ENCODE assay signal across 1 cellular context in the genomic region with DNA sequence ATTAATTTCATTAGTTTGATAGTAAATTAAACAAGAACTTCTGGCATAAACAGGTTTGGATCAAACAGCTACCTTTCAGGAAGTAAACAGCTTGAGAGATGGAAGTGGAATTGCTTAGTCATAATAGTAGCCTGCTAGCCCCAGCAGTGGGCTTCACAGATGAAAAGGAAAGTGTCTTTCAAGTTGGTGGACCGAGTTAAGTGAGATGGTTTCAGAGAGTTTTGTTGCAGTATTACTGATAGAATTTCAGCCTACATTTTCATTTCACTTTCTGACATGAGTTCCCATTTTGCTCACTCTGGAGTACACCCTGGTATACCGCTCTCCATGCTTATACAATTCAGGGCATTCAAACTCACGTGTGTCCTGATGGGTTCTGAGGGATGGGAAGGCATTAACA.
TF ChIP-seq lines count a peak whose summit lies in the region.

No MANE protein-coding gene starts in this region.

TF ChIP-seq in GM23338, 12 proteins besides CTCF, POLR2A, EP300 and RAD21 (continued from another document):
- TF ChIP-seq, protein P1, sequence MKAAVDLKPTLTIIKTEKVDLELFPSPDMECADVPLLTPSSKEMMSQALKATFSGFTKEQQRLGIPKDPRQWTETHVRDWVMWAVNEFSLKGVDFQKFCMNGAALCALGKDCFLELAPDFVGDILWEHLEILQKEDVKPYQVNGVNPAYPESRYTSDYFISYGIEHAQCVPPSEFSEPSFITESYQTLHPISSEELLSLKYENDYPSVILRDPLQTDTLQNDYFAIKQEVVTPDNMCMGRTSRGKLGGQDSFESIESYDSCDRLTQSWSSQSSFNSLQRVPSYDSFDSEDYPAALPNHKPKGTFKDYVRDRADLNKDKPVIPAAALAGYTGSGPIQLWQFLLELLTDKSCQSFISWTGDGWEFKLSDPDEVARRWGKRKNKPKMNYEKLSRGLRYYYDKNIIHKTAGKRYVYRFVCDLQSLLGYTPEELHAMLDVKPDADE (IDR thresholded peaks at IDR 0.05): no peak
- TF ChIP-seq, protein P2, sequence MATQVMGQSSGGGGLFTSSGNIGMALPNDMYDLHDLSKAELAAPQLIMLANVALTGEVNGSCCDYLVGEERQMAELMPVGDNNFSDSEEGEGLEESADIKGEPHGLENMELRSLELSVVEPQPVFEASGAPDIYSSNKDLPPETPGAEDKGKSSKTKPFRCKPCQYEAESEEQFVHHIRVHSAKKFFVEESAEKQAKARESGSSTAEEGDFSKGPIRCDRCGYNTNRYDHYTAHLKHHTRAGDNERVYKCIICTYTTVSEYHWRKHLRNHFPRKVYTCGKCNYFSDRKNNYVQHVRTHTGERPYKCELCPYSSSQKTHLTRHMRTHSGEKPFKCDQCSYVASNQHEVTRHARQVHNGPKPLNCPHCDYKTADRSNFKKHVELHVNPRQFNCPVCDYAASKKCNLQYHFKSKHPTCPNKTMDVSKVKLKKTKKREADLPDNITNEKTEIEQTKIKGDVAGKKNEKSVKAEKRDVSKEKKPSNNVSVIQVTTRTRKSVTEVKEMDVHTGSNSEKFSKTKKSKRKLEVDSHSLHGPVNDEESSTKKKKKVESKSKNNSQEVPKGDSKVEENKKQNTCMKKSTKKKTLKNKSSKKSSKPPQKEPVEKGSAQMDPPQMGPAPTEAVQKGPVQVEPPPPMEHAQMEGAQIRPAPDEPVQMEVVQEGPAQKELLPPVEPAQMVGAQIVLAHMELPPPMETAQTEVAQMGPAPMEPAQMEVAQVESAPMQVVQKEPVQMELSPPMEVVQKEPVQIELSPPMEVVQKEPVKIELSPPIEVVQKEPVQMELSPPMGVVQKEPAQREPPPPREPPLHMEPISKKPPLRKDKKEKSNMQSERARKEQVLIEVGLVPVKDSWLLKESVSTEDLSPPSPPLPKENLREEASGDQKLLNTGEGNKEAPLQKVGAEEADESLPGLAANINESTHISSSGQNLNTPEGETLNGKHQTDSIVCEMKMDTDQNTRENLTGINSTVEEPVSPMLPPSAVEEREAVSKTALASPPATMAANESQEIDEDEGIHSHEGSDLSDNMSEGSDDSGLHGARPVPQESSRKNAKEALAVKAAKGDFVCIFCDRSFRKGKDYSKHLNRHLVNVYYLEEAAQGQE (IDR thresholded peaks at IDR 0.05; ENCODE audit: unreplicated experiment): no peak
- no peak for TF ChIP-seq JUNB (IDR thresholded peaks at IDR 0.05; ENCODE audit: unreplicated experiment)
